Comparison of ENCODE assay signal across 15 cellular contexts in the genomic region with DNA sequence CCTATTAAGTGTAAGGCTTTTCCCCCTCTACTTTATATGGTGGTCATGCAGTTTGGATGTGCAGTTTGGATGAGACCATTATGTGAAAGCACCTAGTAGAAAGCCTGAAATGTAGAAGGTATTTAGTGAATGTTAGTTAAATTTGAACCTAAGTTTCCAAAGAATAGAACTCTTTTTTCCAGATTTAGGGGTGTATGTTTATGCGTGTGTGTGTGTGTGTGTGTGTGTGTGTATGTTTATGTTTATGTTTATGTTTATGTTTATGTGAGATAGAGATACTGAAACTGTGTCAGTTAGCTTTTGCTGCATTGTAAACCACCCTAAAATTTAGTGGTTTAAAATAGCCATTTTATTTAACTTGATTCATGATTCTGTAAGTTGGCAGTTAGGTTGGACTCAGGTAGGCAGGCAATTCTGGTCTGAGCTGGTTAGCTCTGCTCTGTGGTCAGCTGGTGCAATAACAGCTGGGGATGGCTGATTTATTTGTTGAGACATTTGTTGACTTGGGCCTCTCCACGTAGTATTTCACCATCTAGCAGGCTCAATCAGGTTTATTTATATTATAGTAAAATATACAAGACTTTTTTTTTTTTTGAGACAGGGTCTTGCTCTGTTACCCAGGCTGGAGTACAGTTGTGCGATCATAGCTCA. TPM values are rescaled to one million over a fixed set of nuclear protein-coding genes. Genes with fewer than 3 reads are reported as not detected.
DNase-seq lines count a peak whose midpoint lies in the region; ATAC-seq and TF ChIP-seq lines count a peak whose summit lies in the region.
"Had no signal": no experiment of that assay in that cellular context is flagged by ENCODE, and none has a peak within 500 bp of the region (broad histone marks: within the 10 kb centered on the region; RNA-seq: fewer than 3 reads in every experiment).

No MANE protein-coding gene starts in this region.

- H3K4me3 Mint-ChIP-seq in brain = no peak overlapping the region
- H3K4me3 Mint-ChIP-seq in natural killer cell treated with Interleukin-12 subunit alpha and Interleukin-12 subunit beta and Interleukin-15 and Interleukin-18, amount 100 ng/mL, for 72 hours = no peak overlapping the region

- H3K27me3 ChIP-seq in spleen (replicated peaks in 1 of 7) (no peaks in the 10 kb centered on the region), GM23248 (replicated peaks; ENCODE audit: insufficient read depth) (no peaks in the 10 kb centered on the region)
- H3K27me3 ChIP-seq: cardiac muscle cell, Peyer's patch had no signal

- POLR2A ChIA-PET in HEK293 (lab: Yijun Ruan, JAX) = no interaction called here

- H3K27ac ChIP-seq in HEK293 (ENCODE audit: extremely low read depth, low read depth, low read length) (no peak overlapping the region), spleen (no peak overlapping the region), GM23248 (no peak overlapping the region)
- H3K27ac ChIP-seq: cardiac muscle cell, Peyer's patch had no signal

- peak overlapping the region; percentile 5 to 89 (median 69) for H3K27ac Mint-ChIP-seq in brain
- H3K27ac Mint-ChIP-seq in natural killer cell treated with Interleukin-12 subunit alpha and Interleukin-12 subunit beta and Interleukin-15 and Interleukin-18, amount 100 ng/mL, for 72 hours = peak overlapping the region; percentile 5 to 47

- no peaks in the 10 kb centered on the region for H3K9me3 ChIP-seq in HEK293 (ENCODE audit: control insufficient read depth, insufficient read depth, low read depth, low read length)
- H3K9me3 ChIP-seq in spleen = no peaks in the 10 kb centered on the region
- H3K9me3 ChIP-seq in GM23248 (ENCODE audit: low read depth) = no peaks in the 10 kb centered on the region
- H3K9me3 ChIP-seq: Peyer's patch had no signal

- H3K4me1 ChIP-seq in HEK293 (ENCODE audit: control insufficient read depth, insufficient read depth, low read length) (peaks cover 46% of the 10 kb centered on the region), spleen (peaks cover 0 to 54% (median 3%) of the 10 kb centered on the region in 6 donors), GM23248 (ENCODE audit: insufficient read depth) (peaks cover 29% of the 10 kb centered on the region)
- H3K4me1 ChIP-seq: Peyer's patch had no signal

- no peaks in the 10 kb centered on the region for H3K9me2 ChIP-seq in GM23248 (ENCODE audit: insufficient read depth)

- peaks cover 21% of the 10 kb centered on the region for H3K4me1 Mint-ChIP-seq in brain
- peaks cover 38 to 47% of the 10 kb centered on the region in 2 donors for H3K4me1 Mint-ChIP-seq in natural killer cell treated with Interleukin-12 subunit alpha and Interleukin-12 subunit beta and Interleukin-15 and Interleukin-18, amount 100 ng/mL, for 72 hours (ENCODE audit: low read depth in 2 of 2)

- no peak for TF ChIP-seq POLR2A in spleen (IDR thresholded peaks at IDR 0.05)

- H3K9me3 Mint-ChIP-seq in brain = no peaks in the 10 kb centered on the region
- H3K9me3 Mint-ChIP-seq in natural killer cell treated with Interleukin-12 subunit alpha and Interleukin-12 subunit beta and Interleukin-15 and Interleukin-18, amount 100 ng/mL, for 72 hours = no peaks in the 10 kb centered on the region

- no peak for ATAC-seq in natural killer cell treated with Interleukin-12 subunit alpha and Interleukin-12 subunit beta and Interleukin-15 and Interleukin-18, amount 100 ng/mL, for 72 hours
- ATAC-seq in GM18498 (IDR thresholded peaks at IDR 0.05; ENCODE audit: unreplicated experiment) (no peak), HG03139 (IDR thresholded peaks at IDR 0.05; ENCODE audit: unreplicated experiment) (no peak)
- ATAC-seq: esophagus mucosa had no signal

- DNase-seq in NCI-H2029 treated with DMSO at 0.1 percent for 48 hours (lab: John Stamatoyannopoulos, UW) (peak; percentile 61), spleen (no peak), GM23248 (no peak)
- DNase-seq in natural killer cell treated with Interleukin-12 subunit alpha and Interleukin-12 subunit beta and Interleukin-15 and Interleukin-18, amount 100 ng/mL, for 72 hours (ENCODE audit: low spot score) = no peak
- DNase-seq: activated T-cell treated with anti-CD3 and anti-CD28 coated beads, Interleukin-2, amount 50 U/mL, for 48 hours; DND-41; NCI-H1105 treated with DMSO at 0.1 percent for 48 hours; Peyer's patch; stimulated activated CD4-positive, alpha-beta T cell treated with anti-CD3 and anti-CD28 coated beads, Interleukin-4, amount 100 ng/mL, for 24 hours had no signal

- no peaks in the 10 kb centered on the region for H3K27me3 Mint-ChIP-seq in brain
- no peaks in the 10 kb centered on the region for H3K27me3 Mint-ChIP-seq in natural killer cell treated with Interleukin-12 subunit alpha and Interleukin-12 subunit beta and Interleukin-15 and Interleukin-18, amount 100 ng/mL, for 72 hours

- no peak overlapping the region for H3K9ac ChIP-seq in GM23248

- H3K4me2 ChIP-seq in GM23248 (ENCODE audit: unreplicated experiment) = no peak overlapping the region

- no peak overlapping the region for H2AFZ ChIP-seq in GM23248

- H4K20me1 ChIP-seq in GM23248 (ENCODE audit: insufficient read depth) = no peaks in the 10 kb centered on the region

- no peak for TF ChIP-seq CTCF in HEK293 (tag by site-specific recombination; IDR thresholded peaks at IDR 0.05)
- TF ChIP-seq CTCF in brain (conservative IDR thresholded peaks at IDR 0.05) = no peak
- TF ChIP-seq CTCF in spleen (IDR thresholded peaks at IDR 0.05 in 8 of 11, conservative IDR thresholded peaks at IDR 0.05 in 3 of 11) = no peak

- H3K36me3 ChIP-seq in HEK293 (ENCODE audit: control insufficient read depth in 2 of 2, insufficient read depth in 1 of 2, low read length in 2 of 2) = peaks cover 3 to 11% of the 10 kb centered on the region in 2 experiments; a peak in 2 of 3 replicates
- H3K36me3 ChIP-seq in spleen = peaks cover 0 to 100% (median 46%) of the 10 kb centered on the region in 6 donors
- peaks cover 21% of the 10 kb centered on the region for H3K36me3 ChIP-seq in GM23248 (ENCODE audit: low read depth)

- peaks cover 16% of the 10 kb centered on the region; the same call in 1 of the 2 replicates for H3K79me2 ChIP-seq in GM23248 (ENCODE audit: insufficient read depth)

- WGBS in spleen, 5 donors = 72 to 85% (median 82%) methylated on average over 3 of the region's 3 CpGs
- WGBS in GM23248 (ENCODE audit: low coverage in 1 of 2, low lambda C conversion rate in 2 of 2, missing lambda C conversion rate in 2 of 2), 2 experiments = 93 to 95% methylated on average over 3 of the region's 3 CpGs

- peaks cover 34% of the 10 kb centered on the region for H3F3A ChIP-seq in GM23248 (ENCODE audit: insufficient read depth)

- in situ Hi-C loops in GM23248 (cut with MboI) = loop anchor here (25.0 kb wide), 1 partner anchor 767 kb away; a partner anchor contains a TSS

- intact Hi-C loops in spleen (cut with DNase I; ENCODE audit: low total_unique reads) = no loop called here

- peaks cover 25% of the 10 kb centered on the region for H3K36me3 Mint-ChIP-seq in brain
- H3K36me3 Mint-ChIP-seq in natural killer cell treated with Interleukin-12 subunit alpha and Interleukin-12 subunit beta and Interleukin-15 and Interleukin-18, amount 100 ng/mL, for 72 hours = peaks cover 19% of the 10 kb centered on the region

- CTCF ChIA-PET in HEK293 (lab: Yijun Ruan, JAX) = interaction anchor here (0.9 to 2.2 kb wide), 6 partner anchors 9 to 75 kb away, joined by 3 to 7 read pairs (median 4); no protein-coding TSS in a partner anchor

- H3K4me3 ChIP-seq in HEK293 (ENCODE audit: low read depth, low read length) (no peak overlapping the region), spleen (no peak overlapping the region), GM23248 (no peak overlapping the region)
- H3K4me3 ChIP-seq: cardiac muscle cell, Peyer's patch had no signal

TF ChIP-seq in HEK293, 187 proteins besides CTCF, POLR2A, EP300 and RAD21 (continues in another document):
- TF ChIP-seq, protein P1, sequence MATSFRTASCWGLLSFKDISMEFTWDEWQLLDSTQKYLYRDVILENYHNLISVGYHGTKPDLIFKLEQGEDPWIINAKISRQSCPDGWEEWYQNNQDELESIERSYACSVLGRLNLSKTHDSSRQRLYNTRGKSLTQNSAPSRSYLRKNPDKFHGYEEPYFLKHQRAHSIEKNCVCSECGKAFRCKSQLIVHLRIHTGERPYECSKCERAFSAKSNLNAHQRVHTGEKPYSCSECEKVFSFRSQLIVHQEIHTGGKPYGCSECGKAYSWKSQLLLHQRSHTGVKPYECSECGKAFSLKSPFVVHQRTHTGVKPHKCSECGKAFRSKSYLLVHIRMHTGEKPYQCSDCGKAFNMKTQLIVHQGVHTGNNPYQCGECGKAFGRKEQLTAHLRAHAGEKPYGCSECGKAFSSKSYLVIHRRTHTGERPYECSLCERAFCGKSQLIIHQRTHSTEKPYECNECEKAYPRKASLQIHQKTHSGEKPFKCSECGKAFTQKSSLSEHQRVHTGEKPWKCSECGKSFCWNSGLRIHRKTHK (tag by site-specific recombination; IDR thresholded peaks at IDR 0.05) = no peak
- no peak for TF ChIP-seq ZNF138 (tag by site-specific recombination; IDR thresholded peaks at IDR 0.05; ENCODE audit: borderline replicate concordance)

RNA-seq across cellular contexts. Expression of a gene that starts 54.0 kb away (rescaled TPM):
- polyA plus RNA-seq in brain (ENCODE audit: insufficient read depth, low read depth, low replicate concordance) (13.8 TPM), spleen (10 to 100 TPM; 19.0 to 26.5 (median 19.7) TPM), GM23248 (2016; fragmentation: Nextera tagmentation; extraction: Ambion mirVana) (33.4 and 35.1 TPM in 2 replicates)
- total RNA-seq in natural killer cell treated with Interleukin-12 subunit alpha and Interleukin-12 subunit beta and Interleukin-15 and Interleukin-18, amount 100 ng/mL, for 72 hours = 100 to 1,000 TPM; 157 to 264 TPM
- total RNA-seq in spleen = 100 to 1,000 TPM; 115 to 241 (median 130) TPM
- 21.9 and 30.4 TPM in 2 replicates for total RNA-seq in GM23248 (2014; rRNA removed; shearing (Covaris generic))
